ENCODE assay signal across 8 cellular contexts in the genomic region with DNA sequence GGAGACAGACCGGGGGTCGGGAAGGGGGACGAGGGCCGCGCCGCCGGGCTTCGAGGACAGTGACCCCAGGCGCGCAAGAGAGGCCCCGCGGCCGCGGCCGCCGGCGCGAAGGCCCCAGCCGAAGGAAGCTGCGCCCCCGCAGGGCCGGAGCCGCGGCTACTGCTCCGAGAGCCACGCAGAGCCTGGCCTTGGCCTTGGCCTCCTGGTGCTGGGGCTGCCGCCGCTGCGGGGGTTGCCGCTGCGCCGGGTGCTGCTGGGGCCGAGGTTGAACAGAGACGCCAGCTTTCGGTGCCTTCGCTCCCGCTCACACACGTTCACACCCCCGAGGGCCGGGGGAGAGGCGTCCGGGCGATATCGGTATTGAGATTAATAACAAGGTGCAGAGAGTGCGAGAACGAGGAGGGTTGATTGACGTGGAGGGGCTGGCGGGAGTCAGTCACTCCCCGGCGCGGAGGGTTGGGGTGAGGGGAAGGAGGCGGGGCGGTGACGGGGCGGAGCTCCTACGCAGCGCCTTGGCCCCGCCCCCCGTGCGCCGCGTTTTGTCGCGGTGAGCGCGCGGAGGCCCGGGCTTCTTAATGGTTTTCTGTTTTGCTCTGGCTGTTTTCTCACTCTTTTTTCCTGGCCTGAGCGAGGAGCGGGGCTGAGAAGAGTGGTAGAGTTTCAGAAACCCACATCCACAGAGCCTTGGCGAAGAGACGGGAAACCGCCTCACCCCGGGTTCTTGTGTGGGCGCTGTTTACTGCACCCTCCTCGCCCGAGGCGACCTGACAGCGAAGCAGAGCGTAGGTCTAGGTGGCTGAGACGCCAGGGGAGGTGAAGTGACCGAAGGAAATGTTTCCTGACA. TPM values are rescaled to one million over a fixed set of nuclear protein-coding genes. Genes with fewer than 3 reads are reported as not detected.
A peak's percentile ranks its signal among the peaks of the same experiment; 100 is the strongest.
DNase-seq lines count a peak whose midpoint lies in the region; ATAC-seq and TF ChIP-seq lines count a peak whose summit lies in the region.

No MANE protein-coding gene starts in this region.

- H3K79me2 ChIP-seq in SU-DHL-6 (ENCODE audit: insufficient read depth, low read length): peaks cover 21% of the 10 kb centered on the region; the same call in 1 of the 2 replicates

- H3K9me3 ChIP-seq in SU-DHL-6 (ENCODE audit: insufficient read depth, low read length) (no peaks in the 10 kb centered on the region), upper lobe of right lung (no peaks in the 10 kb centered on the region)

- peaks cover 2% of the 10 kb centered on the region for H3K27me3 Mint-ChIP-seq in activated naive CD8-positive, alpha-beta T cell treated with anti-CD3 and anti-CD28 coated beads, Interleukin-2, amount 50 U/mL, for 24 hours

- peaks cover 14% of the 10 kb centered on the region for H3K36me3 Mint-ChIP-seq in activated naive CD8-positive, alpha-beta T cell treated with anti-CD3 and anti-CD28 coated beads, Interleukin-2, amount 50 U/mL, for 24 hours (ENCODE audit: low read depth)

- peak overlapping the region; percentile 84 for H3K9ac ChIP-seq in SU-DHL-6 (ENCODE audit: low read length)

- H3K4me2 ChIP-seq in SU-DHL-6 (ENCODE audit: low read depth, low read length, poor library complexity, severe bottlenecking): peak overlapping the region; percentile 88

- H3K36me3 ChIP-seq in SU-DHL-6 (ENCODE audit: low read length) (no peaks in the 10 kb centered on the region), upper lobe of right lung (no peaks in the 10 kb centered on the region)

- H4K20me1 ChIP-seq in SU-DHL-6 (ENCODE audit: low read depth, low read length): no peaks in the 10 kb centered on the region

- H3K4me1 ChIP-seq in upper lobe of right lung: peaks cover 31% of the 10 kb centered on the region

- DNase-seq in NCI-H1092 treated with DMSO at 0.1 percent for 48 hours (lab: John Stamatoyannopoulos, UW) (peak; percentile 93), cardiac septum (ENCODE audit: low spot score) (peak; percentile 98), posterior vena cava (ENCODE audit: low spot score) (peak; percentile 97), upper lobe of right lung (peak; percentile 96)
- peak; percentile 98 for DNase-seq in activated naive CD8-positive, alpha-beta T cell treated with anti-CD3 and anti-CD28 coated beads, Interleukin-2, amount 50 U/mL, for 24 hours

- H3K4me3 ChIP-seq in SU-DHL-6 (ENCODE audit: insufficient read depth, low read length, poor library complexity, severe bottlenecking): peak overlapping the region; percentile 82
- peak overlapping the region; percentile 78 for H3K4me3 ChIP-seq in upper lobe of right lung

- H2AFZ ChIP-seq in SU-DHL-6 (ENCODE audit: low read depth, low read length, severe bottlenecking): peak overlapping the region; percentile 90

- H3K27me3 ChIP-seq in SU-DHL-6 (ENCODE audit: low read length): no peaks in the 10 kb centered on the region
- no peaks in the 10 kb centered on the region for H3K27me3 ChIP-seq in upper lobe of right lung

- H3K4me1 Mint-ChIP-seq in activated naive CD8-positive, alpha-beta T cell treated with anti-CD3 and anti-CD28 coated beads, Interleukin-2, amount 50 U/mL, for 24 hours: peaks cover 56% of the 10 kb centered on the region

- H3F3A ChIP-seq in SU-DHL-6 (ENCODE audit: insufficient read depth): peaks cover 11% of the 10 kb centered on the region

- no peaks in the 10 kb centered on the region for H3K9me3 Mint-ChIP-seq in activated naive CD8-positive, alpha-beta T cell treated with anti-CD3 and anti-CD28 coated beads, Interleukin-2, amount 50 U/mL, for 24 hours

- intact Hi-C loops in cardiac septum (cut with DNase I): loop anchor here (10.0 kb wide), 1 partner anchor 235 kb away; a partner anchor contains a TSS
- intact Hi-C loops in posterior vena cava (cut with DNase I): loop anchor here (2.0 to 5.0 kb wide), 2 partner anchors 43 to 308 kb away; a partner anchor contains a TSS
- intact Hi-C loops in upper lobe of right lung (cut with DNase I): no loop called here

- TF ChIP-seq CTCF in GM12872 (IDR thresholded peaks at IDR 0.05; ENCODE audit: insufficient read depth, low read depth, low read length): 0 out of 3 replicates have a peak, but pooled peaks have one; percentile 7
- no peak for TF ChIP-seq CTCF in SU-DHL-6 (IDR thresholded peaks at IDR 0.05; ENCODE audit: insufficient read depth, low read length, poor library complexity, severe bottlenecking)
- TF ChIP-seq CTCF in upper lobe of right lung (IDR thresholded peaks at IDR 0.05): no peak

- peak overlapping the region; percentile 95 for H3K27ac Mint-ChIP-seq in activated naive CD8-positive, alpha-beta T cell treated with anti-CD3 and anti-CD28 coated beads, Interleukin-2, amount 50 U/mL, for 24 hours

- peak overlapping the region; percentile 100 for H3K4me3 Mint-ChIP-seq in activated naive CD8-positive, alpha-beta T cell treated with anti-CD3 and anti-CD28 coated beads, Interleukin-2, amount 50 U/mL, for 24 hours

- H3K27ac ChIP-seq in SU-DHL-6 (ENCODE audit: low read depth, low read length) (peak overlapping the region; percentile 89), upper lobe of right lung (peak overlapping the region; percentile 96)

- H3K9me2 ChIP-seq in SU-DHL-6 (replicated peaks; ENCODE audit: insufficient read depth, low read length): no peaks in the 10 kb centered on the region

- ATAC-seq in HG02623 (IDR thresholded peaks at IDR 0.05; ENCODE audit: unreplicated experiment): peak; percentile 73
- peak; percentile 82 for ATAC-seq in activated naive CD8-positive, alpha-beta T cell treated with anti-CD3 and anti-CD28 coated beads, Interleukin-2, amount 50 U/mL, for 24 hours
- ATAC-seq in upper lobe of right lung: peak; percentile 93

RNA-seq across cellular contexts. Expression of a gene that starts 0.9 kb away (rescaled TPM):
- total RNA-seq in cardiac septum (27.2 TPM), posterior vena cava (10 to 100 TPM; 38.3 to 40.0 TPM), upper lobe of right lung (50.8 TPM)

RNA-seq across cellular contexts. Expression of a gene that starts 42.6 kb away (rescaled TPM):
- total RNA-seq in cardiac septum (29.0 TPM), posterior vena cava (10 to 100 TPM; 38.4 to 45.3 TPM), upper lobe of right lung (17.6 TPM)

Comparison
In these comparisons a context has a peak if more than half of its experiments do, and no peak if none do; other contexts are left out.
1. Peak in every context shown above with its lines: DNase-seq, ATAC-seq, H3K4me3 ChIP-seq and H3K27ac ChIP-seq.